In genomic region chr4:138555584-138555983, GRCh38 we compare ENCODE assay signal across 8 cellular contexts.
DNase-seq lines count a peak whose midpoint lies in the region; ATAC-seq and TF ChIP-seq lines count a peak whose summit lies in the region.

No MANE protein-coding gene starts in this region.

- peaks cover 0 to 3% (median 0%) of the 10 kb centered on the region in 5 donors for H3K27me3 Mint-ChIP-seq in naive thymus-derived CD8-positive, alpha-beta T cell

- H2BK12ac ChIP-seq in neuronal stem cell (ENCODE audit: low read length) = no peak overlapping the region

- H2AK5ac ChIP-seq in neuronal stem cell (ENCODE audit: low read depth, low read length) = no peak overlapping the region

- H3K4me1 Mint-ChIP-seq in naive thymus-derived CD8-positive, alpha-beta T cell = no peaks in the 10 kb centered on the region

- H3K4me3 ChIP-seq in SK-N-SH (ENCODE audit: low read depth in 2 of 2, low read length in 1 of 2) (no peak overlapping the region; a peak in 1 of 4 replicates), neuronal stem cell (ENCODE audit: low read length in 2 of 2) (no peak overlapping the region), tibial artery (no peak overlapping the region)

- no peak overlapping the region for H3K18ac ChIP-seq in neuronal stem cell (ENCODE audit: low read length)

- H2BK15ac ChIP-seq in neuronal stem cell (ENCODE audit: low read length) = no peak overlapping the region

- POLR2A ChIA-PET in SK-N-SH (lab: Yijun Ruan, JAX) = no interaction called here
- POLR2A ChIA-PET in naive thymus-derived CD8-positive, alpha-beta T cell (lab: Charles Lee) = no interaction called here

- no peak overlapping the region for H3K4ac ChIP-seq in neuronal stem cell (ENCODE audit: low read length)

- H3K27ac ChIP-seq in SK-N-SH (ENCODE audit: low read depth in 2 of 2, low read length in 1 of 2) (no peak overlapping the region), neuronal stem cell (replicated peaks; ENCODE audit: low read length) (no peak overlapping the region), tibial artery (no peak overlapping the region)

- no peaks in the 10 kb centered on the region for H3K36me3 Mint-ChIP-seq in naive thymus-derived CD8-positive, alpha-beta T cell

- H3K9me3 ChIP-seq in SK-N-SH (no peaks in the 10 kb centered on the region), neuronal stem cell (replicated peaks in 1 of 2; ENCODE audit: control insufficient read depth in 2 of 2, insufficient read depth in 1 of 2, low read depth in 1 of 2, low read length in 2 of 2) (no peaks in the 10 kb centered on the region), tibial artery (no peaks in the 10 kb centered on the region)

- H4K8ac ChIP-seq in neuronal stem cell (ENCODE audit: low read depth, low read length) = no peak overlapping the region

- H2BK5ac ChIP-seq in neuronal stem cell (ENCODE audit: low read length) = no peak overlapping the region

- H3K36me3 ChIP-seq in SK-N-SH (replicated peaks in 1 of 2; ENCODE audit: control insufficient read depth in 1 of 2, insufficient read depth in 2 of 2, low read length in 1 of 2) = no peaks in the 10 kb centered on the region
- H3K36me3 ChIP-seq in neuronal stem cell (replicated peaks in 1 of 2; ENCODE audit: control insufficient read depth in 2 of 2, insufficient read depth in 2 of 2, low read length in 2 of 2) = no peaks in the 10 kb centered on the region
- H3K36me3 ChIP-seq in tibial artery = no peaks in the 10 kb centered on the region

- H3K9ac ChIP-seq in SK-N-SH = no peak overlapping the region
- H3K9ac ChIP-seq in neuronal stem cell (ENCODE audit: low read depth, low read length, poor library complexity) = no peak overlapping the region

- no peak overlapping the region for H3K23ac ChIP-seq in neuronal stem cell (ENCODE audit: low read depth, low read length, poor library complexity)

- no peak overlapping the region for H4K91ac ChIP-seq in neuronal stem cell (ENCODE audit: low read depth, low read length, poor library complexity)

- H3F3A ChIP-seq in SK-N-SH (replicated peaks; ENCODE audit: insufficient read depth) = no peaks in the 10 kb centered on the region

- no peaks in the 10 kb centered on the region for H4K20me1 ChIP-seq in SK-N-SH (ENCODE audit: insufficient read depth)

- H3K27me3 ChIP-seq in SK-N-SH (ENCODE audit: insufficient read depth) (no peaks in the 10 kb centered on the region), neuronal stem cell (ENCODE audit: control insufficient read depth in 3 of 3, insufficient read depth in 3 of 3, low read depth in 1 of 3, low read length in 3 of 3) (no peaks in the 10 kb centered on the region), tibial artery (no peaks in the 10 kb centered on the region)

- CTCF ChIA-PET in SK-N-SH (lab: Yijun Ruan, JAX) = interaction anchor here (0.6 to 1.1 kb wide), 5 partner anchors 10 to 1850 kb away, joined by 3 read pairs; no protein-coding TSS in a partner anchor

- H3K14ac ChIP-seq in neuronal stem cell (ENCODE audit: low read length) = no peak overlapping the region

- peak; percentile 3 for DNase-seq in NCI-H1105 (lab: John Stamatoyannopoulos, UW)
- no peak for DNase-seq in NCI-H1105 treated with DMSO at 0.1 percent for 48 hours (lab: John Stamatoyannopoulos, UW)
- DNase-seq in SK-N-SH = no peak
- DNase-seq in neuronal stem cell (ENCODE audit: low spot score) = no peak
- no peak for DNase-seq in NCI-H2029 treated with DMSO at 0.1 percent for 48 hours (lab: John Stamatoyannopoulos, UW)
- no peak for DNase-seq in tibial artery
- DNase-seq in naive thymus-derived CD8-positive, alpha-beta T cell = no peak

- H3K4me3 Mint-ChIP-seq in naive thymus-derived CD8-positive, alpha-beta T cell = no peak overlapping the region

- 87% methylated on average over 1 of the region's 1 CpG for WGBS in SK-N-SH (ENCODE audit: low lambda C conversion rate)
- no CpG with 5 or more reads among the region's 1 CpG for WGBS in neuronal stem cell (ENCODE audit: extremely low coverage in 2 of 2, insufficient read length in 2 of 2, insufficient replicate concordance in 1 of 2), 2 donors

- no peak for TF ChIP-seq EP300 in SK-N-SH (IDR thresholded peaks at IDR 0.05; ENCODE audit: borderline replicate concordance in 1 of 2, low read depth in 1 of 2, low read length in 1 of 2)

- peaks cover 0 to 9% (median 0%) of the 10 kb centered on the region in 9 donors for H3K9me3 Mint-ChIP-seq in naive thymus-derived CD8-positive, alpha-beta T cell

- no peak overlapping the region for H2BK120ac ChIP-seq in neuronal stem cell (ENCODE audit: low read depth, low read length)

- peak; percentile 39 for TF ChIP-seq CTCF in SK-N-SH (IDR thresholded peaks at IDR 0.05)
- no peak for TF ChIP-seq CTCF in tibial artery (IDR thresholded peaks at IDR 0.05)

- H3K4me1 ChIP-seq in SK-N-SH (ENCODE audit: control insufficient read depth in 1 of 2, insufficient read depth in 2 of 2, low read depth in 1 of 2, low read length in 1 of 2) = no peaks in the 10 kb centered on the region
- peaks cover 4 to 5% of the 10 kb centered on the region in 2 donors for H3K4me1 ChIP-seq in neuronal stem cell (ENCODE audit: control insufficient read depth in 2 of 2, insufficient read depth in 1 of 2, low read depth in 1 of 2, low read length in 2 of 2)
- H3K4me1 ChIP-seq in tibial artery = no peaks in the 10 kb centered on the region

- no peaks in the 10 kb centered on the region for H3K9me2 ChIP-seq in SK-N-SH

- no peak overlapping the region for H3K27ac Mint-ChIP-seq in naive thymus-derived CD8-positive, alpha-beta T cell

- peak; percentile 93 for ATAC-seq in HG03159 (IDR thresholded peaks at IDR 0.05; ENCODE audit: unreplicated experiment)
- ATAC-seq in naive thymus-derived CD8-positive, alpha-beta T cell = no peak

- H3K79me1 ChIP-seq in neuronal stem cell (ENCODE audit: low read depth, low read length) = no peaks in the 10 kb centered on the region

- TF ChIP-seq RAD21 in SK-N-SH (IDR thresholded peaks at IDR 0.05; ENCODE audit: low read length) = peak; percentile 30

- intact Hi-C loops in tibial artery (cut with DNase I; ENCODE audit: low total_unique reads) = no loop called here

- no peak overlapping the region for H3K4me2 ChIP-seq in SK-N-SH
- H3K4me2 ChIP-seq in neuronal stem cell (ENCODE audit: insufficient read depth, low read length, poor library complexity, severe bottlenecking) = no peak overlapping the region

- no peaks in the 10 kb centered on the region for H3K79me2 ChIP-seq in SK-N-SH (ENCODE audit: insufficient read depth)

- no peak overlapping the region for H2AFZ ChIP-seq in SK-N-SH (ENCODE audit: low read depth)
- H2AFZ ChIP-seq in neuronal stem cell (ENCODE audit: low read length) = peak overlapping the region; percentile 65

TF ChIP-seq in SK-N-SH, 30 proteins besides CTCF, POLR2A, EP300 and RAD21:
- TF ChIP-seq ZBTB33 (IDR thresholded peaks at IDR 0.05; ENCODE audit: borderline replicate concordance, low read depth) (no peak), JUND (IDR thresholded peaks at IDR 0.05) (no peak), MEF2A (IDR thresholded peaks at IDR 0.05; ENCODE audit: borderline replicate concordance, low read depth) (no peak), IRF3 (IDR thresholded peaks at IDR 0.05; ENCODE audit: low read depth, low read length) (no peak), NRF1 (IDR thresholded peaks at IDR 0.05; ENCODE audit: low read depth, low read length) (no peak), USF2 (IDR thresholded peaks at IDR 0.05; ENCODE audit: borderline replicate concordance, low read depth, low read length) (no peak), TCF12 (IDR thresholded peaks at IDR 0.05) (no peak), SMC3 (IDR thresholded peaks at IDR 0.05; ENCODE audit: low read depth, low read length) (0 out of 2 replicates have a peak, but pooled peaks have one; percentile 14)
